ENCODE assay signal across 8 cellular contexts in the genomic region with DNA sequence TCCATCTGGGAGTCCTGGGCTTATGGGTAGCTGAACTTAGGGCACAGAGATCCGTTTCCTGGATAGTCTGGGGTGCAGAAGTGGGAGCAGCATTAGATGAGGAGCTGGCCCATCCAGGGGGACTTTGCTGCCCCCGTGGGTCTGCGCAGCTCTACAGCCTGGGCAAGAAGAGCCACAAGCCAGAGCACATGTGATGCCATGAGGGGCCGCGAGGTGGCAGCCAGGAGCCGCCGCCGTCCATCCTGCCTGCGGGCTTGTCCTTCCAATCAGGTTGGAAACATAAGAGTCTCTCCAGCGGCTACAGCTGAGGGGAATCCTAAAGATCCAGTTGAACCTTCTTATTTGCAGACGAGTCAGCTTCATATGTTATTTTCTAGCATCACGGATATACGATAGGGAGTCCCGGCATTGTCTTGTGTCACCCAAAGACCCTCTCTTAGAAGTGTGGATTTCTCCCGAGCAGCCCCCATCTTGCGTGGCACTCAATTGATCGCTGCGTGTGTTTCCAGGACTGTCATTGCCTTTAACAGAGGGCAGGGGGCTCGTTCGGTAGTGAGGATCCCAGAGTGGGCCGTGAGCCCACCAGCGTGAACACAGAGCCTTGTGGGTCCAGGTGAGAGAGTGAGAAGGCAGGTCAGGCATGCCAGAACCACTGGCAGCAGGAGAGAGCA. TPM values are rescaled to one million over a fixed set of nuclear protein-coding genes. Genes with fewer than 3 reads are reported as not detected.
DNase-seq lines count a peak whose midpoint lies in the region; ATAC-seq, FAIRE-seq and TF ChIP-seq lines count a peak whose summit lies in the region.

No MANE protein-coding gene starts in this region.

- ATAC-seq in GM18505 (IDR thresholded peaks at IDR 0.05; ENCODE audit: unreplicated experiment): no peak

- POLR2A ChIA-PET in A673 (lab: Charles Lee; ENCODE audit: low non-redundant PET): no interaction called here

- H3K4me3 ChIP-seq in A673 (ENCODE audit: low read depth, low read length, poor library complexity, severe bottlenecking) (no peak overlapping the region), liver (ENCODE audit: low read depth in 1 of 3, low read length in 3 of 3) (no peak overlapping the region)

- no peak overlapping the region for H3K9ac ChIP-seq in liver (ENCODE audit: low read depth in 1 of 2, low read length in 2 of 2)

- peaks cover 12% of the 10 kb centered on the region for H3K4me1 ChIP-seq in A673 (ENCODE audit: insufficient read depth, low read length, poor library complexity, severe bottlenecking)
- no peaks in the 10 kb centered on the region for H3K4me1 ChIP-seq in liver (ENCODE audit: control insufficient read depth in 4 of 4, insufficient read depth in 4 of 4, low read length in 3 of 4)

- BruUV-seq in A673 (replicated peaks; lab: Mats Ljungman, UMichigan): no TSS peak

- H3K36me3 ChIP-seq in A673 (ENCODE audit: insufficient read depth, low read length, poor library complexity, severe bottlenecking): no peaks in the 10 kb centered on the region
- no peaks in the 10 kb centered on the region for H3K36me3 ChIP-seq in liver (ENCODE audit: control insufficient read depth in 4 of 4, insufficient read depth in 3 of 4, low read depth in 1 of 4, low read length in 3 of 4)

- TF ChIP-seq POLR2A in GM18505 (IDR thresholded peaks at IDR 0.05; ENCODE audit: borderline replicate concordance, extremely low read depth, insufficient read depth, insufficient read length): no peak

- peak; percentile 18 for FAIRE-seq in GM18507 (lab: Jason Lieb, UNC)

- 27% methylated on average over 22 of the region's 22 CpGs for WGBS in liver

- peak; percentile 80 to 88 for TF ChIP-seq RAD21 in liver (IDR thresholded peaks at IDR 0.05)

- H3K27me3 ChIP-seq in A673 (replicated peaks; ENCODE audit: insufficient read depth, low read depth, low read length, poor library complexity) (no peaks in the 10 kb centered on the region), liver (ENCODE audit: control insufficient read depth in 4 of 4, insufficient read depth in 4 of 4, low read length in 3 of 4) (peaks cover 0 to 8% (median 1%) of the 10 kb centered on the region in 4 donors)

- intact Hi-C loops in A673 (cut with micrococcal nuclease; ENCODE audit: unreplicated experiment): loop anchor here (5.0 kb wide), 1 partner anchor 36 kb away; no protein-coding TSS in a partner anchor

- H3K9me3 ChIP-seq in A673 (ENCODE audit: low read depth, low read length, poor library complexity, severe bottlenecking) (no peaks in the 10 kb centered on the region), liver (ENCODE audit: control insufficient read depth in 4 of 4, low read length in 3 of 4) (no peaks in the 10 kb centered on the region)

- DNase-seq in A673 (ENCODE audit: low spot score): peak; percentile 76
- peak; percentile 50 for DNase-seq in GM18507 (ENCODE audit: extremely low spot score, insufficient read length, low read depth)
- peak; percentile 70 for DNase-seq in NCI-H446 treated with DMSO at 0.1 percent for 48 hours (lab: John Stamatoyannopoulos, UW)
- peak; percentile 42 to 55 for DNase-seq in activated CD4-positive, alpha-beta T cell treated with anti-CD3 and anti-CD28 coated beads for 4 hours
- peak; percentile 24 to 64 (median 44) for DNase-seq in stimulated activated CD4-positive, alpha-beta T cell treated with anti-CD3 and anti-CD28 coated beads, TNF-alpha, amount 100 ng/mL, for 24 hours (ENCODE audit: low read depth in 3 of 3)

- H3K27ac ChIP-seq in A673 (ENCODE audit: low read depth, low read length, poor library complexity, severe bottlenecking) (no peak overlapping the region), cingulate gyrus (ENCODE audit: low read depth, low read length) (peak overlapping the region; percentile 15), liver (ENCODE audit: low read depth in 1 of 2, low read length in 2 of 2) (no peak overlapping the region)

- CTCF ChIA-PET in A673 (lab: Charles Lee): interaction anchor here (0.5 to 1.8 kb wide), 10 partner anchors 18 to 346 kb away, joined by 3 to 7 read pairs (median 4); partner anchors contain the start of gene CANT1

- TF ChIP-seq CTCF in A673 (conservative IDR thresholded peaks at IDR 0.05; ENCODE audit: low read depth, low read length) (peak; percentile 94), liver (IDR thresholded peaks at IDR 0.05; ENCODE audit: low read depth, low read length, missing input control) (peak; percentile 88)

TF ChIP-seq in liver, 16 proteins besides CTCF, POLR2A, EP300 and RAD21:
- no peak for TF ChIP-seq GABPA (IDR thresholded peaks at IDR 0.05 in 1 of 2, conservative IDR thresholded peaks at IDR 0.05 in 1 of 2)
- no peak for TF ChIP-seq HNF4G (IDR thresholded peaks at IDR 0.05)
- no peak for TF ChIP-seq NR2F2 (IDR thresholded peaks at IDR 0.05)
- no peak for TF ChIP-seq FOXA2 (IDR thresholded peaks at IDR 0.05)
- TF ChIP-seq, protein P1, sequence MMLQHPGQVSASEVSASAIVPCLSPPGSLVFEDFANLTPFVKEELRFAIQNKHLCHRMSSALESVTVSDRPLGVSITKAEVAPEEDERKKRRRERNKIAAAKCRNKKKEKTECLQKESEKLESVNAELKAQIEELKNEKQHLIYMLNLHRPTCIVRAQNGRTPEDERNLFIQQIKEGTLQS (IDR thresholded peaks at IDR 0.05): no peak
- no peak for TF ChIP-seq EGR1 (IDR thresholded peaks at IDR 0.05; ENCODE audit: low read depth in 2 of 2)
- no peak for TF ChIP-seq SP1 (IDR thresholded peaks at IDR 0.05)
- no peak for TF ChIP-seq FOXA1 (IDR thresholded peaks at IDR 0.05)
- TF ChIP-seq YY1 (IDR thresholded peaks at IDR 0.05): no peak
- no peak for TF ChIP-seq REST (IDR thresholded peaks at IDR 0.05)
- TF ChIP-seq HNF4A (conservative IDR thresholded peaks at IDR 0.05): no peak
- no peak for TF ChIP-seq JUND (IDR thresholded peaks at IDR 0.05)
- no peak for TF ChIP-seq RXRA (IDR thresholded peaks at IDR 0.05)
- no peak for TF ChIP-seq TAF1 (conservative IDR thresholded peaks at IDR 0.05)
- no peak for TF ChIP-seq ZBTB33 (IDR thresholded peaks at IDR 0.05)

RNA-seq across cellular contexts. Expression of gene C1QTNF1, which starts 22.0 kb away (rescaled TPM):
- 3.8 and 6.3 TPM in 2 replicates for total RNA-seq in A673 (2021)
- 10 to 100 TPM in 1 of 2 donors, under 1 TPM in 1; 0.56 to 54.6 TPM for total RNA-seq in liver
- polyA plus RNA-seq in liver: 10 to 100 TPM in 1 of 2 donors, 1 to 10 TPM in 1; 8.3 to 23.9 TPM

RNA-seq across cellular contexts. Expression of gene ENGASE, which starts 28.7 kb away (rescaled TPM):
- 24.4 and 33.6 TPM in 2 replicates for total RNA-seq in A673 (2021)
- 10 to 100 TPM in 1 of 2 donors, 1 to 10 TPM in 1; 7.6 to 33.6 TPM for total RNA-seq in liver
- 1 to 10 TPM; 5.2 to 8.0 TPM for polyA plus RNA-seq in liver

RNA-seq across cellular contexts. Expression of gene CANT1, which starts 36.4 kb away (rescaled TPM):
- total RNA-seq in A673 (2021) (54.2 and 67.9 TPM in 2 replicates), liver (10 to 100 TPM; 14.0 to 18.9 TPM)
- polyA plus RNA-seq in liver: 10 to 100 TPM in 1 of 2 donors, 1 to 10 TPM in 1; 6.2 to 20.0 TPM
